Comparison of ENCODE assay signal across 26 cellular contexts in the genomic region with DNA sequence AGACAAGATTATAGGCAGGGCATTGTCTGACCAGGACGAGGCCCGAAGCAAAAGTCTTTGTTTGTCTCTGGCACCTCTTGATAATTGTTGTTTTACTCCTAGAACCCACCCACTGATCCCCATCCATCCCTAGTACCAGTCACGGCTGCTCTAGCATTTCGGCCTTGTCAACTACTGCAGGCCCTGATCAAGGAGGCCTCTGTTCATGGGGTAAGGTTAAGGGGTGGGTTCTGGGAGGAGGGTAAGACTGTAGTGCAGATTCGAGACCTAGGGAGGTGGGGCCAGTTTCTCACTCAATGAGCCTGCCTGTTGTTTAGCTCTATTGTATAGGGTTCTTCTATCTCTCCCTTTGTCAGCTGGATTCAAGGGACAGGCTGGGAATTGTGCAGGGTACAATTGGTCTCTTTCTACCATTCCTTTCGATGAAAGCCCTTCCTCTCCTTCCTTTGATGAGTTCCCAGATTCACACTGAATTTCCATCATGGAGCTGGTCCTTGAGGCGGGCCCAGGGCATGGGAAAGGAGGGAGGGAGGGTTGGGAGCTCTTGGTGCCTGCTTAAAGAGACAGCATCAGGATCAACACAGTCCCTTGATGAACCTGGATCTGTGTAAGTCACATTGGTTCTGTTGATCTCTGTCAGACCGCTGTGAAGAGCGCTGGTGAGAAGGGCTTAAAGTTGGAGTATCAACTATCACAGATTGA. TPM values are rescaled to one million over a fixed set of nuclear protein-coding genes. Genes with fewer than 3 reads are reported as not detected.
DNase-seq lines count a peak whose midpoint lies in the region; ATAC-seq and TF ChIP-seq lines count a peak whose summit lies in the region.
"Had no signal": no experiment of that assay in that cellular context is flagged by ENCODE, and none has a peak within 500 bp of the region (broad histone marks: within the 10 kb centered on the region; RNA-seq: fewer than 3 reads in every experiment).

No MANE protein-coding gene starts in this region.

- no peak for ATAC-seq in GM21360 (IDR thresholded peaks at IDR 0.05; ENCODE audit: unreplicated experiment)
- ATAC-seq: activated CD8-positive, alpha-beta T cell treated with anti-CD3 and anti-CD28 coated beads, Interleukin-2, amount 10 ng/mL, durations not matched to agents 7 days and 5 days; naive thymus-derived CD8-positive, alpha-beta T cell had no signal

- H3K4me3 ChIP-seq in dorsolateral prefrontal cortex (peak overlapping the region in 53 of 59 donors; percentile 2 to 75 (median 54)), BE2C (ENCODE audit: low read depth, low read length) (no peak overlapping the region), esophagus muscularis mucosa (no peak overlapping the region)
- H3K4me3 ChIP-seq: HAP-1, thyroid gland had no signal

- no peak for TF ChIP-seq POLR2A in esophagus muscularis mucosa (IDR thresholded peaks at IDR 0.05; ENCODE audit: low read depth)

- peak; percentile 7 for TF ChIP-seq CTCF in GM13976 (IDR thresholded peaks at IDR 0.05; ENCODE audit: borderline replicate concordance, control extremely low read depth, extremely low read depth, insufficient read depth, missing control alignments)
- peak in 1 of 56 donors; percentile 7 for TF ChIP-seq CTCF in dorsolateral prefrontal cortex (IDR thresholded peaks at IDR 0.05 in 54 of 56, conservative IDR thresholded peaks at IDR 0.05 in 2 of 56; ENCODE audit: low read depth in 1 of 56, partially characterized antibody in 56 of 56)
- TF ChIP-seq CTCF in BE2C (IDR thresholded peaks at IDR 0.05; ENCODE audit: low read depth, low read length), result no peak
- no peak for TF ChIP-seq CTCF in esophagus muscularis mucosa (IDR thresholded peaks at IDR 0.05)

- DNase-seq in GM13976 (ENCODE audit: low spot score) (no peak), dorsolateral prefrontal cortex (peak in 8 of 10 donors; percentile 62 to 87 (median 76)), midbrain (lab: John Stamatoyannopoulos, UW) (peak; percentile 83), retina (peak; percentile 9), BE2C (no peak), UCSD-AML1 (lab: John Stamatoyannopoulos, UW; ENCODE audit: unreplicated experiment) (no peak), esophagus muscularis mucosa (ENCODE audit: extremely low spot score) (no peak)
- DNase-seq: activated CD8-positive, alpha-beta T cell treated with anti-CD3 and anti-CD28 coated beads, Interleukin-2, amount 10 ng/mL, durations not matched to agents 7 days and 5 days; aorta; islet precursor cell; KBM-7; naive thymus-derived CD8-positive, alpha-beta T cell; NCI-H1105; NCI-H2029 treated with DMSO at 0.1 percent for 48 hours; NCI-H446 treated with DMSO at 0.1 percent for 48 hours; NCI-H82; RPMI8226; stimulated activated CD4-positive, alpha-beta T cell treated with anti-CD3 and anti-CD28 coated beads, Interleukin-15, amount 100 ng/mL, for 24 hours; stimulated activated naive CD4-positive, alpha-beta T cell; thyroid gland had no signal

- peaks cover 0 to 67% (median 8%) of the 10 kb centered on the region in 45 donors for H3K27me3 ChIP-seq in dorsolateral prefrontal cortex
- no peaks in the 10 kb centered on the region for H3K27me3 ChIP-seq in BE2C
- no peaks in the 10 kb centered on the region for H3K27me3 ChIP-seq in esophagus muscularis mucosa
- H3K27me3 ChIP-seq: thyroid gland had no signal

- H3K27ac ChIP-seq in dorsolateral prefrontal cortex (peak overlapping the region in 56 of 59 donors; percentile 19 to 97 (median 83)), esophagus muscularis mucosa (replicated peaks in 1 of 4) (no peak overlapping the region)
- H3K27ac ChIP-seq: thyroid gland had no signal

- no peak for TF ChIP-seq EP300 in esophagus muscularis mucosa (IDR thresholded peaks at IDR 0.05)

- WGBS in esophagus muscularis mucosa, result 71% methylated on average over 9 of the region's 9 CpGs

- H3K36me3 ChIP-seq in BE2C (no peaks in the 10 kb centered on the region), esophagus muscularis mucosa (no peaks in the 10 kb centered on the region)
- H3K36me3 ChIP-seq: HAP-1, thyroid gland had no signal

- intact Hi-C loops in dorsolateral prefrontal cortex (cut with DNase I) (no loop called here), esophagus muscularis mucosa (cut with DNase I) (no loop called here)

- in situ Hi-C loops in GM13976 (cut with MboI; ENCODE audit: low sequenced_read_pairs, unreplicated experiment), result no loop called here

- H3K9me3 ChIP-seq in BE2C (no peaks in the 10 kb centered on the region), esophagus muscularis mucosa (no peaks in the 10 kb centered on the region)
- H3K9me3 ChIP-seq: HAP-1, thyroid gland had no signal

- H3K4me1 ChIP-seq in BE2C (no peaks in the 10 kb centered on the region), esophagus muscularis mucosa (peaks cover 0 to 34% (median 24%) of the 10 kb centered on the region in 4 donors)
- H3K4me1 ChIP-seq: HAP-1, thyroid gland had no signal

RNA-seq across cellular contexts. Expression of a gene that starts 4.2 kb away (rescaled TPM):
- over 10,000 TPM in 1 of 120 experiments, 1,000 to 10,000 TPM in 112, 100 to 1,000 TPM in 7; 484 to 13,089 (median 2,926) TPM for total RNA-seq in dorsolateral prefrontal cortex
- 0.15 TPM for polyA plus RNA-seq in BE2C (2012; ENCODE audit: insufficient read depth, insufficient read length, low read depth)
- total RNA-seq in esophagus muscularis mucosa, result 10 to 100 TPM; 27.5 to 52.3 (median 37.8) TPM
- total RNA-seq: A673; activated CD8-positive, alpha-beta T cell treated with anti-CD3 and anti-CD28 coated beads, Interleukin-2, amount 10 ng/mL, durations not matched to agents 7 days and 5 days; activated T-helper 2 cell treated with anti-CD3 and anti-CD28 coated beads, Interferon-gamma antibody, Interleukin-2, Interleukin-4, amounts not matched to agents 10 μg/mL and 5 μg/mL and 100 μg/mL, durations not matched to agents 14 hours and 24 hours and 36 hours; MCF 10A; naive thymus-derived CD8-positive, alpha-beta T cell; T-helper 1 cell treated with Interleukin-12 subunit alpha and Interleukin-12 subunit beta and Interleukin-4 antibody, amounts not matched to agents 30 ng/mL and 1 ng/mL, for 36 hours had no signal
- polyA plus RNA-seq: naive thymus-derived CD8-positive, alpha-beta T cell had no signal

RNA-seq across cellular contexts. Expression of a gene that starts 51.2 kb away (rescaled TPM):
- total RNA-seq in dorsolateral prefrontal cortex, result 10 to 100 TPM in 119 of 120 experiments, 1 to 10 TPM in 1; 9.0 to 31.5 (median 20.2) TPM
- polyA plus RNA-seq in BE2C (2012; ENCODE audit: insufficient read depth, insufficient read length, low read depth), result 0.11 TPM
- 10 to 100 TPM in 3 of 4 donors, 1 to 10 TPM in 1; 8.9 to 13.6 (median 11.1) TPM for total RNA-seq in esophagus muscularis mucosa

Comparison
In these comparisons a context has a peak if more than half of its experiments do, and no peak if none do; other contexts are left out.
1. DNase-seq: peak in dorsolateral prefrontal cortex (8 of 10), midbrain (single experiment) and retina (single experiment); none in GM13976 (single experiment), BE2C (single experiment), UCSD-AML1 (single experiment) and esophagus muscularis mucosa (single experiment).
2. H3K27ac ChIP-seq: peak in dorsolateral prefrontal cortex (56 of 59); none in esophagus muscularis mucosa (0 of 4).
3. H3K4me3 ChIP-seq: peak in dorsolateral prefrontal cortex (53 of 59); none in BE2C (single experiment) and esophagus muscularis mucosa (0 of 4).
4. RNA of a gene that starts 4.2 kb away (total RNA-seq): 484 to 13,089 TPM in dorsolateral prefrontal cortex; 27.5 to 52.3 TPM in esophagus muscularis mucosa; every median in the first group is over 4 times any median in the second.